Comparison of ENCODE assay signal across 12 cellular contexts in the genomic region with DNA sequence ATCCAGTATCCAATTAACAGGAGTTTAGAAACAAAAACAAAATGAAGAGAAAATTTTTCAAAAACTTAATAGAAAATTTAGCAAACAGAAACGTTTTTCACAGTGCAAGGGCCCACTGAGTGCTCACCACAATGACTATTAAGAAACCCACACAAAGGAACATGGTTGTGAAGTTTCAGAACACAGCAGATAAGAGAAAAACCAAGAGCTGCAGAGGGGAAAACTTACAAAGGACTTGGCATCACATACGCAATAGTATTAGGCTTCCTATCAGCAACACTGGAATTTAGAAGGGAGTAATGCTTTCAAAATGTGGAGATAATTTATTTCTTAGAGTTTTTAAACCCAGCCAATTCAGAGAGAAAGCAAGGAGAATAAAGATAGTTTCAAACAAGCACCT. TPM values are rescaled to one million over a fixed set of nuclear protein-coding genes. Genes with fewer than 3 reads are reported as not detected.
DNase-seq lines count a peak whose midpoint lies in the region; ATAC-seq and TF ChIP-seq lines count a peak whose summit lies in the region.
"Had no signal": no experiment of that assay in that cellular context is flagged by ENCODE, and none has a peak within 500 bp of the region (broad histone marks: within the 10 kb centered on the region; RNA-seq: fewer than 3 reads in every experiment).

No MANE protein-coding gene starts in this region.

- CTCF ChIA-PET in CD4-positive, alpha-beta T cell (lab: Charles Lee), result interaction anchor here (1.0 kb wide), 1 partner anchor 27 kb away, joined by 3 read pairs; no protein-coding TSS in a partner anchor

- POLR2A ChIA-PET in CD4-positive, alpha-beta T cell (lab: Charles Lee), result interaction anchor here (1.7 to 9.4 kb wide), 2 partner anchors 19 to 25 kb away, joined by 14 to 79 read pairs; partner anchors contain the start of genes MRPL32 and PSMA2
- POLR2A ChIA-PET in activated naive CD8-positive, alpha-beta T cell treated with anti-CD3 and anti-CD28 coated beads, Interleukin-2, amount 10 ng/mL, durations not matched to agents 7 days and 5 days (lab: Charles Lee), result interaction anchor here (1.0 to 4.2 kb wide), 4 partner anchors 13 to 24 kb away, joined by 3 to 33 read pairs (median 8); partner anchors contain the start of genes MRPL32 and PSMA2

- H3K9me3 ChIP-seq in CD4-positive, alpha-beta T cell (ENCODE audit: control insufficient read depth, low read length), result no peaks in the 10 kb centered on the region
- no peaks in the 10 kb centered on the region for H3K9me3 ChIP-seq in KOPT-K1 (ENCODE audit: insufficient read depth, low read length, poor library complexity, severe bottlenecking)
- H3K9me3 ChIP-seq: psoas muscle had no signal

- H3K27me3 Mint-ChIP-seq in CD4-positive, alpha-beta T cell, result no peaks in the 10 kb centered on the region
- no peaks in the 10 kb centered on the region for H3K27me3 Mint-ChIP-seq in activated naive CD8-positive, alpha-beta T cell treated with anti-CD3 and anti-CD28 coated beads, Interleukin-2, amount 10 ng/mL, durations not matched to agents 7 days and 5 days
- H3K27me3 Mint-ChIP-seq in naive B cell, result no peaks in the 10 kb centered on the region

- H3K36me3 ChIP-seq in KOPT-K1 (ENCODE audit: insufficient read depth, low read length), result peaks cover 46% of the 10 kb centered on the region

- peaks cover 47% of the 10 kb centered on the region for H3K4me1 Mint-ChIP-seq in CD4-positive, alpha-beta T cell (ENCODE audit: low read depth)
- H3K4me1 Mint-ChIP-seq in activated naive CD8-positive, alpha-beta T cell treated with anti-CD3 and anti-CD28 coated beads, Interleukin-2, amount 10 ng/mL, durations not matched to agents 7 days and 5 days, result peaks cover 47% of the 10 kb centered on the region
- peaks cover 14 to 30% (median 29%) of the 10 kb centered on the region in 3 donors for H3K4me1 Mint-ChIP-seq in naive B cell

- no peak for TF ChIP-seq CTCF in CD4-positive, alpha-beta T cell (IDR thresholded peaks at IDR 0.05)

- peaks cover 59% of the 10 kb centered on the region for H3K36me3 Mint-ChIP-seq in CD4-positive, alpha-beta T cell (ENCODE audit: low read depth)
- H3K36me3 Mint-ChIP-seq in activated naive CD8-positive, alpha-beta T cell treated with anti-CD3 and anti-CD28 coated beads, Interleukin-2, amount 10 ng/mL, durations not matched to agents 7 days and 5 days, result peaks cover 36% of the 10 kb centered on the region
- H3K36me3 Mint-ChIP-seq in naive B cell, result no peaks in the 10 kb centered on the region

- H3K27me3 ChIP-seq in CD4-positive, alpha-beta T cell (ENCODE audit: control insufficient read depth, insufficient read depth, low read length), result no peaks in the 10 kb centered on the region

- intact Hi-C loops in CD4-positive, alpha-beta T cell (cut with DNase I, micrococcal nuclease), result loop anchor here in 1 of 2 experiments (1.0 to 5.0 kb wide), 3 partner anchors 18 to 1579 kb away; partner anchors contain the start of genes NUDCD3 and UBE2D4

- no peaks in the 10 kb centered on the region for H3K9me3 Mint-ChIP-seq in CD4-positive, alpha-beta T cell
- H3K9me3 Mint-ChIP-seq in activated naive CD8-positive, alpha-beta T cell treated with anti-CD3 and anti-CD28 coated beads, Interleukin-2, amount 10 ng/mL, durations not matched to agents 7 days and 5 days, result no peaks in the 10 kb centered on the region
- no peaks in the 10 kb centered on the region for H3K9me3 Mint-ChIP-seq in naive B cell

- no peak overlapping the region for H3K27ac ChIP-seq in CD4-positive, alpha-beta T cell (ENCODE audit: low read depth, low read length)
- peak overlapping the region; percentile 78 for H3K27ac ChIP-seq in KOPT-K1 (ENCODE audit: low read depth, low read length, poor library complexity, severe bottlenecking)
- H3K27ac ChIP-seq: psoas muscle had no signal

- no peak for ATAC-seq in CD4-positive, alpha-beta T cell (ENCODE audit: poor library complexity)
- ATAC-seq in activated naive CD8-positive, alpha-beta T cell treated with anti-CD3 and anti-CD28 coated beads, Interleukin-2, amount 10 ng/mL, durations not matched to agents 7 days and 5 days (ENCODE audit: low read depth), result peak; percentile 19
- ATAC-seq in naive B cell (ENCODE audit: low read depth in 2 of 2), result no peak
- ATAC-seq: psoas muscle had no signal

- H3K4me3 Mint-ChIP-seq in CD4-positive, alpha-beta T cell, result peak overlapping the region; percentile 27
- H3K4me3 Mint-ChIP-seq in activated naive CD8-positive, alpha-beta T cell treated with anti-CD3 and anti-CD28 coated beads, Interleukin-2, amount 10 ng/mL, durations not matched to agents 7 days and 5 days, result peak overlapping the region; percentile 68
- peak overlapping the region in 2 of 8 donors; percentile 32 to 56 for H3K4me3 Mint-ChIP-seq in naive B cell

- DNase-seq in CD4-positive, alpha-beta T cell, result no peak
- DNase-seq in activated naive CD8-positive, alpha-beta T cell treated with anti-CD3 and anti-CD28 coated beads, Interleukin-2, amount 10 ng/mL, durations not matched to agents 7 days and 5 days, result no peak
- DNase-seq in naive B cell (no peak), NCI-H1105 treated with DMSO at 0.1 percent for 48 hours (lab: John Stamatoyannopoulos, UW) (no peak), activated gamma-delta T cell treated with Interleukin-2 at 50 U/mL for 16 hours (no peak), NCI-H2171 (lab: John Stamatoyannopoulos, UW) (no peak)
- DNase-seq in stimulated activated CD4-positive, alpha-beta T cell treated with anti-CD3 and anti-CD28 coated beads, Interleukin-4, amount 100 ng/mL, for 24 hours, result no peak
- DNase-seq: KBM-7; psoas muscle; stimulated activated CD4-positive, alpha-beta T cell treated with anti-CD3 and anti-CD28 coated beads, Interleukin-2, amount 100 ng/mL, for 24 hours; stimulated activated naive CD4-positive, alpha-beta T cell had no signal

- H3K27ac Mint-ChIP-seq in CD4-positive, alpha-beta T cell, result peak overlapping the region; percentile 76
- H3K27ac Mint-ChIP-seq in activated naive CD8-positive, alpha-beta T cell treated with anti-CD3 and anti-CD28 coated beads, Interleukin-2, amount 10 ng/mL, durations not matched to agents 7 days and 5 days, result peak overlapping the region; percentile 94
- peak overlapping the region; percentile 12 to 82 (median 20) for H3K27ac Mint-ChIP-seq in naive B cell

RNA-seq across cellular contexts. Expression of gene C7orf25, which starts 1.7 kb away (rescaled TPM):
- 1 to 10 TPM; 2.1 to 3.7 TPM for total RNA-seq in CD4-positive, alpha-beta T cell
- total RNA-seq in activated naive CD8-positive, alpha-beta T cell treated with anti-CD3 and anti-CD28 coated beads, Interleukin-2, amount 10 ng/mL, durations not matched to agents 7 days and 5 days, result 1 to 10 TPM; 6.0 to 8.1 TPM
- polyA plus RNA-seq in naive B cell (ENCODE audit: low read depth in 6 of 6), result 1 to 10 TPM in 5 of 6 donors, under 1 TPM in 1; 0.69 to 6.9 (median 2.8) TPM

RNA-seq across cellular contexts. Expression of gene PSMA2, which starts 18.4 kb away (rescaled TPM):
- total RNA-seq in CD4-positive, alpha-beta T cell, result 10 to 100 TPM; 38.8 to 41.0 TPM
- total RNA-seq in activated naive CD8-positive, alpha-beta T cell treated with anti-CD3 and anti-CD28 coated beads, Interleukin-2, amount 10 ng/mL, durations not matched to agents 7 days and 5 days, result 10 to 100 TPM; 98.9 to 99.8 TPM
- polyA plus RNA-seq in naive B cell (ENCODE audit: low read depth in 6 of 6), result 100 to 1,000 TPM; 214 to 299 (median 259) TPM

RNA-seq across cellular contexts. Expression of gene MRPL32, which starts 18.6 kb away (rescaled TPM):
- total RNA-seq in CD4-positive, alpha-beta T cell, result 10 to 100 TPM; 57.1 to 60.7 TPM
- 10 to 100 TPM; 45.2 to 46.6 TPM for total RNA-seq in activated naive CD8-positive, alpha-beta T cell treated with anti-CD3 and anti-CD28 coated beads, Interleukin-2, amount 10 ng/mL, durations not matched to agents 7 days and 5 days
- 10 to 100 TPM; 19.8 to 55.5 (median 45.4) TPM for polyA plus RNA-seq in naive B cell (ENCODE audit: low read depth in 6 of 6)

Comparison
In these comparisons a context has a peak if more than half of its experiments do, and no peak if none do; other contexts are left out.
1. H3K27ac Mint-ChIP-seq: peak in every context shown above with its lines; median percentile 94 in activated naive CD8-positive, alpha-beta T cell treated with anti-CD3 and anti-CD28 coated beads, Interleukin-2, amount 10 ng/mL, durations not matched to agents 7 days and 5 days; 76 in CD4-positive, alpha-beta T cell; 20 in naive B cell.